ENCODE assay signal across 1 cellular context in genomic region chr3:142649996-142650693, GRCh38.
TF ChIP-seq lines count a peak whose summit lies in the region.

No MANE protein-coding gene starts in this region.

TF ChIP-seq in GM23338, 12 proteins besides CTCF, POLR2A, EP300 and RAD21 (continued from another document):
- TF ChIP-seq REST (IDR thresholded peaks at IDR 0.05; ENCODE audit: unreplicated experiment), result no peak
- TF ChIP-seq ZNF462 (CRISPR knock-in tag; IDR thresholded peaks at IDR 0.05), result no peak
- no peak for TF ChIP-seq EZH2 (IDR thresholded peaks at IDR 0.05; ENCODE audit: low read depth, unreplicated experiment)
- TF ChIP-seq EZH2phosphoT487 (IDR thresholded peaks at IDR 0.05; ENCODE audit: unreplicated experiment), result no peak
- TF ChIP-seq POLR2AphosphoS5 (IDR thresholded peaks at IDR 0.05; ENCODE audit: low read depth), result no peak
- TF ChIP-seq STAT1 (IDR thresholded peaks at IDR 0.05; ENCODE audit: unreplicated experiment), result no peak
- no peak for TF ChIP-seq JUNB (IDR thresholded peaks at IDR 0.05; ENCODE audit: unreplicated experiment)
- no peak for TF ChIP-seq ZNF114 (CRISPR knock-in tag; IDR thresholded peaks at IDR 0.05)
- TF ChIP-seq ZNF331 (CRISPR knock-in tag; IDR thresholded peaks at IDR 0.05; ENCODE audit: low read depth), result no peak
- no peak for TF ChIP-seq ETS1 (IDR thresholded peaks at IDR 0.05)
- no peak for TF ChIP-seq CREB1 (CRISPR knock-in tag; IDR thresholded peaks at IDR 0.05; ENCODE audit: low read depth)
